In genomic region chr19:30009013-30009412, GRCh38 we compare ENCODE assay signal across 22 cellular contexts.
"Had no signal": no experiment of that assay in that cellular context is flagged by ENCODE, and none has a peak within 500 bp of the region (broad histone marks: within the 10 kb centered on the region; RNA-seq: fewer than 3 reads in every experiment).

No MANE protein-coding gene starts in this region.

- H3K9me3 ChIP-seq: colonic mucosa, lower lobe of right lung, prostate gland, right atrium auricular region, sigmoid colon, thoracic aorta, tibial nerve, upper lobe of left lung, uterus had no signal

- DNase-seq: colonic mucosa; dermis blood vessel endothelial cell; effector memory CD4-positive, alpha-beta T cell; hypothalamus; immature natural killer cell; islet precursor cell; left ventricle myocardium superior; lower lobe of right lung; naive thymus-derived CD8-positive, alpha-beta T cell; nephron progenitor cell; nucleus accumbens; sigmoid colon; stimulated activated CD4-positive, alpha-beta T cell treated with anti-CD3 and anti-CD28 coated beads, Interleukin-2, amount 100 ng/mL, for 24 hours; stimulated activated CD4-positive, alpha-beta T cell treated with anti-CD3 and anti-CD28 coated beads, Interleukin-4, amount 100 ng/mL, for 24 hours; upper lobe of left lung; uterus had no signal

- H3K4me1 ChIP-seq: colonic mucosa, lower lobe of right lung, prostate gland, right atrium auricular region, upper lobe of left lung, uterus had no signal

- H3K36me3 ChIP-seq: colonic mucosa, prostate gland, uterus had no signal

- ATAC-seq: left ventricle myocardium superior; lower lobe of right lung; naive thymus-derived CD8-positive, alpha-beta T cell; stimulated activated memory B cell treated with anti-CD40 and anti-IgM and Interleukin-4, amounts not matched to agents 10 μg/mL and 1 μg/mL and 100 μg/mL, for 72 hours had no signal

- H3K27ac Mint-ChIP-seq: immature natural killer cell; stimulated activated memory B cell treated with anti-CD40 and anti-IgM and Interleukin-4, amounts not matched to agents 10 μg/mL and 1 μg/mL and 100 μg/mL, for 72 hours; stimulated activated naive CD8-positive, alpha-beta T cell treated with anti-CD3 and anti-CD28 coated beads, Interleukin-15, Interleukin-2, amounts not matched to agents 100 ng/mL and 50 ng/mL, for 24 hours had no signal

- H3K4me1 Mint-ChIP-seq: stimulated activated memory B cell treated with anti-CD40 and anti-IgM and Interleukin-4, amounts not matched to agents 10 μg/mL and 1 μg/mL and 100 μg/mL, for 72 hours had no signal

- H3K4me3 Mint-ChIP-seq: immature natural killer cell; naive thymus-derived CD8-positive, alpha-beta T cell; nephron progenitor cell; stimulated activated memory B cell treated with anti-CD40 and anti-IgM and Interleukin-4, amounts not matched to agents 10 μg/mL and 1 μg/mL and 100 μg/mL, for 72 hours; stimulated activated naive CD8-positive, alpha-beta T cell treated with anti-CD3 and anti-CD28 coated beads, Interleukin-15, Interleukin-2, amounts not matched to agents 100 ng/mL and 50 ng/mL, for 24 hours had no signal

- H3K27ac ChIP-seq: colonic mucosa, lower lobe of right lung, prostate gland, right atrium auricular region, sigmoid colon, thoracic aorta, tibial nerve, upper lobe of left lung, uterus had no signal

- H3K27me3 Mint-ChIP-seq: naive thymus-derived CD8-positive, alpha-beta T cell; stimulated activated memory B cell treated with anti-CD40 and anti-IgM and Interleukin-4, amounts not matched to agents 10 μg/mL and 1 μg/mL and 100 μg/mL, for 72 hours; stimulated activated naive CD8-positive, alpha-beta T cell treated with anti-CD3 and anti-CD28 coated beads, Interleukin-15, Interleukin-2, amounts not matched to agents 100 ng/mL and 50 ng/mL, for 24 hours had no signal

- H3K4me3 ChIP-seq: colonic mucosa, lower lobe of right lung, prostate gland, right atrium auricular region, sigmoid colon, thoracic aorta, tibial nerve, upper lobe of left lung, uterus had no signal

- H3K27me3 ChIP-seq: colonic mucosa, right atrium auricular region, sigmoid colon, tibial nerve, upper lobe of left lung, uterus had no signal

- H3K9me3 Mint-ChIP-seq: immature natural killer cell; naive thymus-derived CD8-positive, alpha-beta T cell; nephron progenitor cell; stimulated activated memory B cell treated with anti-CD40 and anti-IgM and Interleukin-4, amounts not matched to agents 10 μg/mL and 1 μg/mL and 100 μg/mL, for 72 hours; stimulated activated naive CD8-positive, alpha-beta T cell treated with anti-CD3 and anti-CD28 coated beads, Interleukin-15, Interleukin-2, amounts not matched to agents 100 ng/mL and 50 ng/mL, for 24 hours had no signal
